ENCODE assay signal across 1 cellular context in genomic region chr11:68459886-68460740, GRCh38.
TF ChIP-seq lines count a peak whose summit lies in the region.

No MANE protein-coding gene starts in this region.

TF ChIP-seq in GM12878, 131 proteins besides CTCF, POLR2A, EP300 and RAD21 (continued from another document):
- no peak for TF ChIP-seq ZBED1 (IDR thresholded peaks at IDR 0.05; ENCODE audit: borderline replicate concordance)
- peak; percentile 57; the same call in 1 of the 2 replicates for TF ChIP-seq MXI1 (IDR thresholded peaks at IDR 0.05; ENCODE audit: low read depth, low read length)
- no peak for TF ChIP-seq PAX5 (IDR thresholded peaks at IDR 0.05; ENCODE audit: borderline replicate concordance, low read depth, low read length)
- TF ChIP-seq RELB (IDR thresholded peaks at IDR 0.05; ENCODE audit: low read depth), result peak; percentile 41; the same call in 1 of the 2 replicates
- TF ChIP-seq NR2C1 (IDR thresholded peaks at IDR 0.05), result peak; percentile 49
- TF ChIP-seq PAX8 (IDR thresholded peaks at IDR 0.05), result no peak
- TF ChIP-seq NR2F1 (conservative IDR thresholded peaks at IDR 0.05), result peak; percentile 89
- TF ChIP-seq NFIC (IDR thresholded peaks at IDR 0.05; ENCODE audit: low read depth, low read length), result no peak
- TF ChIP-seq CHD2 (IDR thresholded peaks at IDR 0.05; ENCODE audit: borderline replicate concordance, low read depth, low read length), result peak; percentile 82; the same call in 1 of the 2 replicates
- peak; percentile 41; the same call in 1 of the 2 replicates for TF ChIP-seq LARP7 (IDR thresholded peaks at IDR 0.05)
- peak; percentile 75 for TF ChIP-seq IRF3 (IDR thresholded peaks at IDR 0.05)
- TF ChIP-seq CEBPZ (IDR thresholded peaks at IDR 0.05; ENCODE audit: low read depth, low read length), result peak; percentile 70
- no peak for TF ChIP-seq FOXM1 (IDR thresholded peaks at IDR 0.05; ENCODE audit: low read depth, low read length)
- TF ChIP-seq, protein P1, sequence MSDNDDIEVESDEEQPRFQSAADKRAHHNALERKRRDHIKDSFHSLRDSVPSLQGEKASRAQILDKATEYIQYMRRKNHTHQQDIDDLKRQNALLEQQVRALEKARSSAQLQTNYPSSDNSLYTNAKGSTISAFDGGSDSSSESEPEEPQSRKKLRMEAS (IDR thresholded peaks at IDR 0.05; ENCODE audit: low read depth, low read length), result no peak
